Comparison of ENCODE assay signal across 22 cellular contexts in genomic region chr17:55524440-55525220, GRCh38. TPM values are rescaled to one million over a fixed set of nuclear protein-coding genes. Genes with fewer than 3 reads are reported as not detected.
DNase-seq lines count a peak whose midpoint lies in the region; ATAC-seq and TF ChIP-seq lines count a peak whose summit lies in the region.
"Had no signal": no experiment of that assay in that cellular context is flagged by ENCODE, and none has a peak within 500 bp of the region (broad histone marks: within the 10 kb centered on the region; RNA-seq: fewer than 3 reads in every experiment).

No MANE protein-coding gene starts in this region.

- peaks cover 5% of the 10 kb centered on the region for H3K4me1 Mint-ChIP-seq in activated CD4-positive, alpha-beta T cell treated with anti-CD3 and anti-CD28 coated beads for 36 hours
- peaks cover 8% of the 10 kb centered on the region for H3K4me1 Mint-ChIP-seq in stimulated activated effector memory CD8-positive, alpha-beta T cell treated with anti-CD3 and anti-CD28 coated beads, Interleukin-12 subunit alpha, Interleukin-12 subunit beta, amount 100 ng/mL, for 72 hours
- H3K4me1 Mint-ChIP-seq: CD4-positive, alpha-beta memory T cell; T-cell had no signal

- WGBS in testis, 2 donors = 80 to 83% methylated on average over 4 of the region's 4 CpGs

- TF ChIP-seq POLR2A in testis (IDR thresholded peaks at IDR 0.05) = no peak

- H3K36me3 Mint-ChIP-seq in activated CD4-positive, alpha-beta T cell treated with anti-CD3 and anti-CD28 coated beads for 36 hours (ENCODE audit: low read depth) = no peaks in the 10 kb centered on the region
- H3K36me3 Mint-ChIP-seq in stimulated activated effector memory CD8-positive, alpha-beta T cell treated with anti-CD3 and anti-CD28 coated beads, Interleukin-12 subunit alpha, Interleukin-12 subunit beta, amount 100 ng/mL, for 72 hours = no peaks in the 10 kb centered on the region
- H3K36me3 Mint-ChIP-seq: CD4-positive, alpha-beta memory T cell; T-cell had no signal

- no peak overlapping the region for H3K27ac Mint-ChIP-seq in activated CD4-positive, alpha-beta T cell treated with anti-CD3 and anti-CD28 coated beads for 36 hours
- H3K27ac Mint-ChIP-seq in stimulated activated effector memory CD8-positive, alpha-beta T cell treated with anti-CD3 and anti-CD28 coated beads, Interleukin-12 subunit alpha, Interleukin-12 subunit beta, amount 100 ng/mL, for 72 hours = no peak overlapping the region
- H3K27ac Mint-ChIP-seq: CD4-positive, alpha-beta memory T cell; T-cell had no signal

- no peak overlapping the region for H3K4me3 Mint-ChIP-seq in activated CD4-positive, alpha-beta T cell treated with anti-CD3 and anti-CD28 coated beads for 36 hours
- H3K4me3 Mint-ChIP-seq in stimulated activated effector memory CD8-positive, alpha-beta T cell treated with anti-CD3 and anti-CD28 coated beads, Interleukin-12 subunit alpha, Interleukin-12 subunit beta, amount 100 ng/mL, for 72 hours = no peak overlapping the region
- H3K4me3 Mint-ChIP-seq: CD4-positive, alpha-beta memory T cell; T-cell had no signal

- H3K36me3 ChIP-seq in testis (ENCODE audit: low read depth, missing control alignments) = no peaks in the 10 kb centered on the region
- H3K36me3 ChIP-seq: Peyer's patch had no signal

- no peak for TF ChIP-seq CTCF in testis (IDR thresholded peaks at IDR 0.05)

- H3K4me1 ChIP-seq in testis = no peaks in the 10 kb centered on the region
- H3K4me1 ChIP-seq: Peyer's patch had no signal

- peaks cover 26% of the 10 kb centered on the region for H3K27me3 Mint-ChIP-seq in activated CD4-positive, alpha-beta T cell treated with anti-CD3 and anti-CD28 coated beads for 36 hours

- CTCF ChIA-PET in activated CD4-positive, alpha-beta T cell treated with anti-CD3 and anti-CD28 coated beads for 36 hours (lab: Charles Lee) = interaction anchor here (0.6 to 7.9 kb wide), 14 partner anchors 9 to 248 kb away, joined by 3 to 158 read pairs (median 4); partner anchors contain the start of gene SMIM36

- no peak overlapping the region for H3K4me3 ChIP-seq in testis
- H3K4me3 ChIP-seq: Peyer's patch had no signal

- no peaks in the 10 kb centered on the region for H3K27me3 ChIP-seq in testis
- H3K27me3 ChIP-seq: Peyer's patch had no signal

- DNase-seq in activated CD4-positive, alpha-beta T cell treated with anti-CD3 and anti-CD28 coated beads for 36 hours = no peak
- DNase-seq in activated CD4-positive, alpha-beta T cell treated with anti-CD3 and anti-CD28 coated beads for 1 hour = no peak
- DNase-seq in stimulated activated effector memory CD8-positive, alpha-beta T cell treated with anti-CD3 and anti-CD28 coated beads, Interleukin-12 subunit alpha, Interleukin-12 subunit beta, amount 100 ng/mL, for 72 hours (ENCODE audit: low spot score in 2 of 2) = no peak
- DNase-seq in NOMO-1 treated with dmso at 0.1 percent for 144 hours (lab: John Stamatoyannopoulos, UW; ENCODE audit: unreplicated experiment) (no peak), SHP77 treated with DMSO at 0.1 percent for 48 hours (lab: John Stamatoyannopoulos, UW) (no peak), testis (no peak)
- DNase-seq: activated CD4-positive, alpha-beta T cell treated with anti-CD3 and anti-CD28 coated beads for 4 hours; amygdala; CD4-positive, alpha-beta memory T cell; GOT3; head of caudate nucleus; NCI-H146; NCI-H446 treated with DMSO at 0.1 percent for 48 hours; Peyer's patch; stimulated activated CD4-positive, alpha-beta T cell treated with anti-CD3 and anti-CD28 coated beads, Interleukin-12 subunit alpha, Interleukin-12 subunit beta, amount 100 ng/mL, for 4 hours; T-cell had no signal

- no peaks in the 10 kb centered on the region for H3K9me3 Mint-ChIP-seq in activated CD4-positive, alpha-beta T cell treated with anti-CD3 and anti-CD28 coated beads for 36 hours (ENCODE audit: low read depth)
- no peaks in the 10 kb centered on the region for H3K9me3 Mint-ChIP-seq in stimulated activated effector memory CD8-positive, alpha-beta T cell treated with anti-CD3 and anti-CD28 coated beads, Interleukin-12 subunit alpha, Interleukin-12 subunit beta, amount 100 ng/mL, for 72 hours
- H3K9me3 Mint-ChIP-seq: CD4-positive, alpha-beta memory T cell; T-cell had no signal

- ATAC-seq in activated CD4-positive, alpha-beta T cell treated with anti-CD3 and anti-CD28 coated beads for 36 hours = peak; percentile 57
- ATAC-seq in GM21786 (IDR thresholded peaks at IDR 0.05; ENCODE audit: unreplicated experiment) = peak; percentile 52
- ATAC-seq in HG03196 (IDR thresholded peaks at IDR 0.05; ENCODE audit: unreplicated experiment) = peak; percentile 65
- ATAC-seq in stimulated activated effector memory CD8-positive, alpha-beta T cell treated with anti-CD3 and anti-CD28 coated beads, Interleukin-12 subunit alpha, Interleukin-12 subunit beta, amount 100 ng/mL, for 72 hours = peak; percentile 84
- ATAC-seq: T-cell had no signal

- intact Hi-C loops in activated CD4-positive, alpha-beta T cell treated with anti-CD3 and anti-CD28 coated beads for 36 hours (cut with DNase I, micrococcal nuclease) = loop anchor here in 1 of 2 experiments (1.0 to 5.0 kb wide), 2 partner anchors 56 to 213 kb away; no protein-coding TSS in a partner anchor
- intact Hi-C loops in testis (cut with DNase I; ENCODE audit: low total_unique reads) = loop anchor here (10.0 kb wide), 1 partner anchor 190 kb away; no protein-coding TSS in a partner anchor

- POLR2A ChIA-PET in activated CD4-positive, alpha-beta T cell treated with anti-CD3 and anti-CD28 coated beads for 36 hours (lab: Charles Lee) = no interaction called here

- no peaks in the 10 kb centered on the region for H3K9me3 ChIP-seq in testis
- H3K9me3 ChIP-seq: Peyer's patch had no signal

- no peak overlapping the region for H3K27ac ChIP-seq in testis
- H3K27ac ChIP-seq: KMS-11, Peyer's patch had no signal

RNA-seq across cellular contexts. Expression of gene SMIM36, which starts 13.4 kb away (rescaled TPM):
- total RNA-seq in activated CD4-positive, alpha-beta T cell treated with anti-CD3 and anti-CD28 coated beads for 36 hours = not detected
- total RNA-seq in testis = 1 to 10 TPM in 1 of 2 donors, under 1 TPM in 1; 0.55 to 9.5 TPM
- polyA plus RNA-seq in testis (ENCODE audit: insufficient read depth, low read depth, low replicate concordance) = 26.0 TPM
- total RNA-seq: CD4-positive, alpha-beta memory T cell; epithelial cell of proximal tubule; kidney epithelial cell; Peyer's patch; T-cell; temporal lobe had no signal
- polyA plus RNA-seq: CD4-positive, alpha-beta memory T cell had no signal
